In the genomic region with DNA sequence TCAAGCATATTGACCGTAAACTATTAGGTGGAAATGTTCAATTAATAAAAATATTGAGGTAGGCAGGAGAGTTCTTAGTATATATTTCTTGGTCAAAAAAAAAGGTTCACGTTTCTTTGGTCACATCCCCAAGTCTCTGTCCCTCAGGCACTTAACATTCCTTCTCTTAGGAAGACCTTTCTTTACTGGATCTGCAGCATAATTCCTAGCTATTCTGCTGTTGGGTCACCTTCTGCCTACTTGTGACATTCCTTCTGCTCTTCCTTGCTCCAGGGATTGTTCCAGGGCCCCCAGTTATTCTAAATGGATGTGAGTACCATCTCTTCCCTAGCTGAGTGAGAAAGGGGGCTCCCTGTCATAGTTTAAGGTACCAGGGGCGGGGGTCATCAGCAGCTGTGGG, we compare ENCODE assay signal across 15 cellular contexts. TPM values are rescaled to one million over a fixed set of nuclear protein-coding genes. Genes with fewer than 3 reads are reported as not detected.
DNase-seq lines count a peak whose midpoint lies in the region; TF ChIP-seq lines count a peak whose summit lies in the region.
"Had no signal": no experiment of that assay in that cellular context is flagged by ENCODE, and none has a peak within 500 bp of the region (broad histone marks: within the 10 kb centered on the region; RNA-seq: fewer than 3 reads in every experiment).

No MANE protein-coding gene starts in this region.

- H2BK15ac ChIP-seq in mesenchymal stem cell (ENCODE audit: low read depth, poor library complexity, severe bottlenecking): no peak overlapping the region

- TF ChIP-seq POLR2A in Peyer's patch (IDR thresholded peaks at IDR 0.05): no peak

- peak overlapping the region; percentile 99 for H3K4me3 ChIP-seq in ACC112 (ENCODE audit: low read depth, low read length)
- H3K4me3 ChIP-seq in H7 (ENCODE audit: insufficient read depth, low read depth, low read length): peak overlapping the region; percentile 88
- peak overlapping the region; percentile 22 for H3K4me3 ChIP-seq in coronary artery
- no peak overlapping the region for H3K4me3 ChIP-seq in mesenchymal stem cell (ENCODE audit: insufficient read depth in 1 of 2, low read depth in 1 of 2, low read length in 2 of 2)
- H3K4me3 ChIP-seq in Peyer's patch: no peak overlapping the region
- H3K4me3 ChIP-seq: colonic mucosa, uterus had no signal

- no peak overlapping the region for H2BK5ac ChIP-seq in mesenchymal stem cell (ENCODE audit: low read depth, low read length, poor library complexity, severe bottlenecking)

- H3K9ac ChIP-seq in mesenchymal stem cell (ENCODE audit: low read length): no peak overlapping the region
- H3K9ac ChIP-seq: SK-N-SH had no signal

- H3K18ac ChIP-seq in mesenchymal stem cell (ENCODE audit: low read depth in 1 of 2, low read length in 2 of 2): no peak overlapping the region

- H3K36me3 ChIP-seq in ACC112 (ENCODE audit: insufficient read depth, low read length) (peaks cover 6% of the 10 kb centered on the region; the same call in 1 of the 2 replicates), H7 (replicated peaks; ENCODE audit: control insufficient read depth, insufficient read depth, low read length) (no peaks in the 10 kb centered on the region), mesenchymal stem cell (ENCODE audit: control insufficient read depth in 1 of 2, insufficient read depth in 2 of 2, low read depth in 1 of 2, low read length in 2 of 2) (no peaks in the 10 kb centered on the region), Peyer's patch (no peaks in the 10 kb centered on the region)
- H3K36me3 ChIP-seq: colonic mucosa, uterus had no signal

- 52% methylated on average over 2 of the region's 3 CpGs for WGBS in mesenchymal stem cell

- H3K27ac ChIP-seq in ACC112 (ENCODE audit: low read depth, low read length): 0 out of 2 replicates have a peak overlapping the region, but pooled peaks have one; percentile 3
- peak overlapping the region; percentile 1 to 68 for H3K27ac ChIP-seq in coronary artery
- no peak overlapping the region for H3K27ac ChIP-seq in mesenchymal stem cell (ENCODE audit: low read length, poor library complexity, severe bottlenecking)
- H3K27ac ChIP-seq in Peyer's patch: no peak overlapping the region
- H3K27ac ChIP-seq: colonic mucosa, VCaP had no signal

- H3K79me1 ChIP-seq in mesenchymal stem cell (replicated peaks; ENCODE audit: low read length, poor library complexity, severe bottlenecking): peaks cover 2% of the 10 kb centered on the region

- H2BK12ac ChIP-seq in mesenchymal stem cell (ENCODE audit: low read length in 2 of 2): no peak overlapping the region

- H3K27me3 ChIP-seq in ACC112 (ENCODE audit: insufficient read depth, low read length): no peaks in the 10 kb centered on the region
- H3K27me3 ChIP-seq in H7 (ENCODE audit: control insufficient read depth, insufficient read depth, low read length): no peaks in the 10 kb centered on the region
- H3K27me3 ChIP-seq in mesenchymal stem cell (ENCODE audit: control insufficient read depth in 1 of 2, insufficient read depth in 1 of 2, low read length in 2 of 2): no peaks in the 10 kb centered on the region
- no peaks in the 10 kb centered on the region for H3K27me3 ChIP-seq in Peyer's patch
- H3K27me3 ChIP-seq: colonic mucosa, uterus had no signal

- DNase-seq in H7: no peak
- DNase-seq in coronary artery (ENCODE audit: low spot score): no peak
- peak; percentile 3 for DNase-seq in mesenchymal stem cell
- DNase-seq in NCI-H1105 treated with DMSO at 0.1 percent for 48 hours (lab: John Stamatoyannopoulos, UW): no peak
- DNase-seq in middle frontal gyrus (ENCODE audit: extremely low spot score, low spot score): no peak
- no peak for DNase-seq in Peyer's patch
- DNase-seq in stimulated activated CD4-positive, alpha-beta T cell treated with anti-CD3 and anti-CD28 coated beads, Interleukin-4, amount 100 ng/mL, for 24 hours: no peak
- DNase-seq: activated naive CD4-positive, alpha-beta T cell treated with anti-CD3 and anti-CD28 coated beads for 36 hours; colonic mucosa; DMS79; NK-92 treated with Interleukin-12 subunit alpha and Interleukin-12 subunit beta, amount 100 ng/mL, for 24 hours; uterus had no signal

- H3K79me2 ChIP-seq in ACC112 (ENCODE audit: control insufficient read depth, insufficient read depth, low read length, unreplicated experiment): peaks cover 90% of the 10 kb centered on the region

- H2BK120ac ChIP-seq in mesenchymal stem cell (ENCODE audit: low read depth, low read length): no peak overlapping the region

- no peak overlapping the region for H4K91ac ChIP-seq in mesenchymal stem cell (ENCODE audit: low read length)

- H2AFZ ChIP-seq in ACC112 (ENCODE audit: low read length, unreplicated experiment) (no peak overlapping the region), mesenchymal stem cell (ENCODE audit: low read depth, low read length) (no peak overlapping the region)

- H3K23ac ChIP-seq in mesenchymal stem cell (ENCODE audit: low read length in 2 of 2): no peak overlapping the region

- no peak overlapping the region for H3K14ac ChIP-seq in mesenchymal stem cell (ENCODE audit: low read length in 2 of 2)

- H4K8ac ChIP-seq in mesenchymal stem cell (ENCODE audit: low read length): no peak overlapping the region

- H3K4me1 ChIP-seq in ACC112 (ENCODE audit: control insufficient read depth, insufficient read depth, low read length, unreplicated experiment) (peaks cover 52% of the 10 kb centered on the region), mesenchymal stem cell (ENCODE audit: control insufficient read depth, insufficient read depth, low read depth, low read length) (no peaks in the 10 kb centered on the region), Peyer's patch (peaks cover 0 to 31% (median 1%) of the 10 kb centered on the region in 4 donors)
- H3K4me1 ChIP-seq: colonic mucosa had no signal

- H3K4ac ChIP-seq in mesenchymal stem cell (ENCODE audit: low read depth in 1 of 2, low read length in 2 of 2): no peak overlapping the region

- H3K9me3 ChIP-seq in mesenchymal stem cell (ENCODE audit: control insufficient read depth, low read length) (no peaks in the 10 kb centered on the region), Peyer's patch (no peaks in the 10 kb centered on the region)
- H3K9me3 ChIP-seq: colonic mucosa, SK-N-SH, uterus had no signal

- TF ChIP-seq CTCF in coronary artery (IDR thresholded peaks at IDR 0.05): no peak
- TF ChIP-seq CTCF in Peyer's patch (IDR thresholded peaks at IDR 0.05): no peak

- H2AK5ac ChIP-seq in mesenchymal stem cell (ENCODE audit: low read length, severe bottlenecking): no peak overlapping the region

- H3K4me2 ChIP-seq in mesenchymal stem cell (ENCODE audit: low read length, poor library complexity, severe bottlenecking): no peak overlapping the region
- H3K4me2 ChIP-seq: SK-N-SH had no signal

RNA-seq across cellular contexts. Expression of a gene that starts 4.2 kb away (rescaled TPM):
- total RNA-seq in H7 (2014; rRNA removed; shearing (Covaris generic)): 324 and 639 TPM in 2 replicates
- polyA plus RNA-seq in mesenchymal stem cell (2013, experiment 1 of 2): 101 TPM
- 106 TPM for polyA plus RNA-seq in mesenchymal stem cell (2013, experiment 2 of 2)
- total RNA-seq in Peyer's patch: 100 to 1,000 TPM in 2 of 4 donors, 10 to 100 TPM in 2; 85.4 to 125 (median 106) TPM

Comparison
In these comparisons a context has a peak if more than half of its experiments do, and no peak if none do; other contexts are left out.
1. H3K27ac ChIP-seq: peak in ACC112 (single experiment) and coronary artery (2 of 2); none in mesenchymal stem cell (single experiment) and Peyer's patch (0 of 4).
2. H3K4me3 ChIP-seq: peak in ACC112 (single experiment), H7 (single experiment) and coronary artery (single experiment); none in mesenchymal stem cell (0 of 2) and Peyer's patch (0 of 4).